Comparison of ENCODE assay signal across 1 cellular context in the genomic region with DNA sequence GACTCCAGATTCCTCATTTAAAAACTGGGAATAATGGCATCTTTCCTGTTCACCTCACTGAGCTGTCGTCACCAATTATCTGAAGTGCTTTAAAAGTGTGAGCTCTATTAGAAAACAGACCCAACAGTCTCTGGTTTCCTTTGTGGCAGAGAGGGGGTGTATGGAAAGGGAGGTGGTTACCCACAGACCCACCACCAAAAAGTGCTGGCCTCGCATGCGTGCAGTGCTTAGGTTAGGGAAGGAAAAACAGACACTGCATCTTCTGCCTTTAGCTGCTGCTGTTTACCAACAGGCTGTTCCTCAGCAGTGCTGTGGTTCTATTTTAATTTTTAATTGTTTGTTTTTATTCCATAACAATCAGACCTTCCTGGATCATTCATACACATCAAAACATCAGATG.
TF ChIP-seq lines count a peak whose summit lies in the region.

No MANE protein-coding gene starts in this region.

TF ChIP-seq in GM12878, 131 proteins besides CTCF, POLR2A, EP300 and RAD21 (continued from another document):
- TF ChIP-seq TBL1XR1 (IDR thresholded peaks at IDR 0.05; ENCODE audit: low read depth, low read length) (no peak), BRCA1 (IDR thresholded peaks at IDR 0.05; ENCODE audit: low read depth, low read length) (no peak), EED (IDR thresholded peaks at IDR 0.05; ENCODE audit: low read depth) (peak; percentile 41; the same call in 1 of the 2 replicates), CREB1 (IDR thresholded peaks at IDR 0.05; ENCODE audit: low read depth) (no peak), ZNF207 (IDR thresholded peaks at IDR 0.05; ENCODE audit: borderline replicate concordance) (no peak), JUND (IDR thresholded peaks at IDR 0.05; ENCODE audit: low read depth, low read length) (no peak), SIX5 (IDR thresholded peaks at IDR 0.05; ENCODE audit: low read depth, low read length, severe bottlenecking) (no peak), GATAD2B (conservative IDR thresholded peaks at IDR 0.05; ENCODE audit: low read depth) (no peak), MEF2A (IDR thresholded peaks at IDR 0.05; ENCODE audit: insufficient read depth, low read depth, low read length) (no peak), HDAC6 (IDR thresholded peaks at IDR 0.05; ENCODE audit: unreplicated experiment) (no peak), PML (IDR thresholded peaks at IDR 0.05; ENCODE audit: low read length) (no peak), NFIC (IDR thresholded peaks at IDR 0.05; ENCODE audit: low read depth, low read length) (peak; percentile 32; the same call in 1 of the 2 replicates), BHLHE40 (IDR thresholded peaks at IDR 0.05; ENCODE audit: borderline replicate concordance in 1 of 2, low read depth in 2 of 2, low read length in 1 of 2) (no peak), SMAD5 (IDR thresholded peaks at IDR 0.05; ENCODE audit: low read depth) (no peak), TCF7 (IDR thresholded peaks at IDR 0.05; ENCODE audit: borderline replicate concordance) (no peak), NFXL1 (IDR thresholded peaks at IDR 0.05; ENCODE audit: borderline replicate concordance) (no peak), SUPT20H (IDR thresholded peaks at IDR 0.05; ENCODE audit: borderline replicate concordance, control insufficient read depth, low read depth, low read length) (no peak), NR2C1 (IDR thresholded peaks at IDR 0.05) (no peak), E2F4 (IDR thresholded peaks at IDR 0.05; ENCODE audit: low read depth, low read length) (no peak), STAT3 (IDR thresholded peaks at IDR 0.05; ENCODE audit: low read depth, low read length) (no peak), POU2F2 (IDR thresholded peaks at IDR 0.05; ENCODE audit: borderline replicate concordance, low read depth, low read length) (no peak), SMC3 (IDR thresholded peaks at IDR 0.05; ENCODE audit: borderline replicate concordance, low read length) (no peak), RCOR1 (conservative IDR thresholded peaks at IDR 0.05; ENCODE audit: low read depth, low read length) (no peak), TCF12 (IDR thresholded peaks at IDR 0.05; ENCODE audit: low read depth, low read length) (no peak), MYB (IDR thresholded peaks at IDR 0.05; ENCODE audit: borderline replicate concordance, low read depth, low read length) (no peak), CBFB (IDR thresholded peaks at IDR 0.05; ENCODE audit: low read depth) (0 out of 2 replicates have a peak, but pooled peaks have one; percentile 32)
- TF ChIP-seq, protein P1, sequence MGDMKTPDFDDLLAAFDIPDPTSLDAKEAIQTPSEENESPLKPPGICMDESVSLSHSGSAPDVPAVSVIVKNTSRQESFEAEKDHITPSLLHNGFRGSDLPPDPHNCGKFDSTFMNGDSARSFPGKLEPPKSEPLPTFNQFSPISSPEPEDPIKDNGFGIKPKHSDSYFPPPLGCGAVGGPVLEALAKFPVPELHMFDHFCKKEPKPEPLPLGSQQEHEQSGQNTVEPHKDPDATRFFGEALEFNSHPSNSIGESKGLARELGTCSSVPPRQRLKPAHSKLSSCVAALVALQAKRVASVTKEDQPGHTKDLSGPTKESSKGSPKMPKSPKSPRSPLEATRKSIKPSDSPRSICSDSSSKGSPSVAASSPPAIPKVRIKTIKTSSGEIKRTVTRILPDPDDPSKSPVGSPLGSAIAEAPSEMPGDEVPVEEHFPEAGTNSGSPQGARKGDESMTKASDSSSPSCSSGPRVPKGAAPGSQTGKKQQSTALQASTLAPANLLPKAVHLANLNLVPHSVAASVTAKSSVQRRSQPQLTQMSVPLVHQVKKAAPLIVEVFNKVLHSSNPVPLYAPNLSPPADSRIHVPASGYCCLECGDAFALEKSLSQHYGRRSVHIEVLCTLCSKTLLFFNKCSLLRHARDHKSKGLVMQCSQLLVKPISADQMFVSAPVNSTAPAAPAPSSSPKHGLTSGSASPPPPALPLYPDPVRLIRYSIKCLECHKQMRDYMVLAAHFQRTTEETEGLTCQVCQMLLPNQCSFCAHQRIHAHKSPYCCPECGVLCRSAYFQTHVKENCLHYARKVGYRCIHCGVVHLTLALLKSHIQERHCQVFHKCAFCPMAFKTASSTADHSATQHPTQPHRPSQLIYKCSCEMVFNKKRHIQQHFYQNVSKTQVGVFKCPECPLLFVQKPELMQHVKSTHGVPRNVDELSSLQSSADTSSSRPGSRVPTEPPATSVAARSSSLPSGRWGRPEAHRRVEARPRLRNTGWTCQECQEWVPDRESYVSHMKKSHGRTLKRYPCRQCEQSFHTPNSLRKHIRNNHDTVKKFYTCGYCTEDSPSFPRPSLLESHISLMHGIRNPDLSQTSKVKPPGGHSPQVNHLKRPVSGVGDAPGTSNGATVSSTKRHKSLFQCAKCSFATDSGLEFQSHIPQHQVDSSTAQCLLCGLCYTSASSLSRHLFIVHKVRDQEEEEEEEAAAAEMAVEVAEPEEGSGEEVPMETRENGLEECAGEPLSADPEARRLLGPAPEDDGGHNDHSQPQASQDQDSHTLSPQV (IDR thresholded peaks at IDR 0.05), result no peak
- TF ChIP-seq, protein P2, sequence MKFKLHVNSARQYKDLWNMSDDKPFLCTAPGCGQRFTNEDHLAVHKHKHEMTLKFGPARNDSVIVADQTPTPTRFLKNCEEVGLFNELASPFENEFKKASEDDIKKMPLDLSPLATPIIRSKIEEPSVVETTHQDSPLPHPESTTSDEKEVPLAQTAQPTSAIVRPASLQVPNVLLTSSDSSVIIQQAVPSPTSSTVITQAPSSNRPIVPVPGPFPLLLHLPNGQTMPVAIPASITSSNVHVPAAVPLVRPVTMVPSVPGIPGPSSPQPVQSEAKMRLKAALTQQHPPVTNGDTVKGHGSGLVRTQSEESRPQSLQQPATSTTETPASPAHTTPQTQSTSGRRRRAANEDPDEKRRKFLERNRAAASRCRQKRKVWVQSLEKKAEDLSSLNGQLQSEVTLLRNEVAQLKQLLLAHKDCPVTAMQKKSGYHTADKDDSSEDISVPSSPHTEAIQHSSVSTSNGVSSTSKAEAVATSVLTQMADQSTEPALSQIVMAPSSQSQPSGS (IDR thresholded peaks at IDR 0.05; ENCODE audit: low read length), result peak; percentile 33; the same call in 1 of the 2 replicates
- TF ChIP-seq, protein P3, sequence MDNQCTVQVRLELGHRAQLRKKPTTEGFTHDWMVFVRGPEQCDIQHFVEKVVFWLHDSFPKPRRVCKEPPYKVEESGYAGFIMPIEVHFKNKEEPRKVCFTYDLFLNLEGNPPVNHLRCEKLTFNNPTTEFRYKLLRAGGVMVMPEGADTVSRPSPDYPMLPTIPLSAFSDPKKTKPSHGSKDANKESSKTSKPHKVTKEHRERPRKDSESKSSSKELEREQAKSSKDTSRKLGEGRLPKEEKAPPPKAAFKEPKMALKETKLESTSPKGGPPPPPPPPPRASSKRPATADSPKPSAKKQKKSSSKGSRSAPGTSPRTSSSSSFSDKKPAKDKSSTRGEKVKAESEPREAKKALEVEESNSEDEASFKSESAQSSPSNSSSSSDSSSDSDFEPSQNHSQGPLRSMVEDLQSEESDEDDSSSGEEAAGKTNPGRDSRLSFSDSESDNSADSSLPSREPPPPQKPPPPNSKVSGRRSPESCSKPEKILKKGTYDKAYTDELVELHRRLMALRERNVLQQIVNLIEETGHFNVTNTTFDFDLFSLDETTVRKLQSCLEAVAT (IDR thresholded peaks at IDR 0.05), result no peak
- TF ChIP-seq, protein P4, sequence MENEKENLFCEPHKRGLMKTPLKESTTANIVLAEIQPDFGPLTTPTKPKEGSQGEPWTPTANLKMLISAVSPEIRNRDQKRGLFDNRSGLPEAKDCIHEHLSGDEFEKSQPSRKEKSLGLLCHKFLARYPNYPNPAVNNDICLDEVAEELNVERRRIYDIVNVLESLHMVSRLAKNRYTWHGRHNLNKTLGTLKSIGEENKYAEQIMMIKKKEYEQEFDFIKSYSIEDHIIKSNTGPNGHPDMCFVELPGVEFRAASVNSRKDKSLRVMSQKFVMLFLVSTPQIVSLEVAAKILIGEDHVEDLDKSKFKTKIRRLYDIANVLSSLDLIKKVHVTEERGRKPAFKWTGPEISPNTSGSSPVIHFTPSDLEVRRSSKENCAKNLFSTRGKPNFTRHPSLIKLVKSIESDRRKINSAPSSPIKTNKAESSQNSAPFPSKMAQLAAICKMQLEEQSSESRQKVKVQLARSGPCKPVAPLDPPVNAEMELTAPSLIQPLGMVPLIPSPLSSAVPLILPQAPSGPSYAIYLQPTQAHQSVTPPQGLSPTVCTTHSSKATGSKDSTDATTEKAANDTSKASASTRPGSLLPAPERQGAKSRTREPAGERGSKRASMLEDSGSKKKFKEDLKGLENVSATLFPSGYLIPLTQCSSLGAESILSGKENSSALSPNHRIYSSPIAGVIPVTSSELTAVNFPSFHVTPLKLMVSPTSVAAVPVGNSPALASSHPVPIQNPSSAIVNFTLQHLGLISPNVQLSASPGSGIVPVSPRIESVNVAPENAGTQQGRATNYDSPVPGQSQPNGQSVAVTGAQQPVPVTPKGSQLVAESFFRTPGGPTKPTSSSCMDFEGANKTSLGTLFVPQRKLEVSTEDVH (IDR thresholded peaks at IDR 0.05; ENCODE audit: low read depth, partially characterized antibody), result no peak
